ENCODE assay signal across 1 cellular context in genomic region chr5:139709587-139710369, GRCh38.
TF ChIP-seq lines count a peak whose summit lies in the region.

No MANE protein-coding gene starts in this region.

TF ChIP-seq in K562, 482 proteins besides CTCF, POLR2A, EP300 and RAD21 (continued from another document):
- TF ChIP-seq BRF2 (IDR thresholded peaks at IDR 0.05; ENCODE audit: borderline replicate concordance, insufficient read depth, insufficient read length) (no peak), NCOA2 (IDR thresholded peaks at IDR 0.05; ENCODE audit: partially characterized antibody in 2 of 2) (no peak), ZNF277 (CRISPR knock-in tag; IDR thresholded peaks at IDR 0.05; ENCODE audit: borderline replicate concordance) (no peak), ZBTB1 (CRISPR knock-in tag; IDR thresholded peaks at IDR 0.05; ENCODE audit: borderline replicate concordance, low read depth) (no peak), DACH1 (IDR thresholded peaks at IDR 0.05; ENCODE audit: partially characterized antibody) (peak; percentile 3), MCM7 (IDR thresholded peaks at IDR 0.05) (no peak), ZBTB11 (CRISPR knock-in tag; IDR thresholded peaks at IDR 0.05) (peak in 1 of 3 experiments; percentile 50; a peak in 1 of 6 replicates), FOXA3 (CRISPR knock-in tag; conservative IDR thresholded peaks at IDR 0.05 in 1 of 2, IDR thresholded peaks at IDR 0.05 in 1 of 2) (no peak), THAP7 (CRISPR knock-in tag; IDR thresholded peaks at IDR 0.05) (no peak), HNRNPH1 (optimal IDR thresholded peaks at IDR 0.05; ENCODE audit: low read depth, low read length) (no peak), RERE (CRISPR knock-in tag; IDR thresholded peaks at IDR 0.05; ENCODE audit: borderline replicate concordance) (no peak), ZNF398 (CRISPR knock-in tag; IDR thresholded peaks at IDR 0.05) (no peak), CREBBP (IDR thresholded peaks at IDR 0.05; ENCODE audit: low read depth, low read length) (no peak), CHD2 (IDR thresholded peaks at IDR 0.05; ENCODE audit: low read depth, low read length) (no peak), ZNF717 (CRISPR knock-in tag; IDR thresholded peaks at IDR 0.05) (no peak), ZFP1 (CRISPR knock-in tag; IDR thresholded peaks at IDR 0.05) (no peak), GATAD2B (IDR thresholded peaks at IDR 0.05; ENCODE audit: borderline replicate concordance) (0 out of 2 replicates have a peak, but pooled peaks have one; percentile 8), ESRRB (CRISPR knock-in tag; IDR thresholded peaks at IDR 0.05; ENCODE audit: borderline replicate concordance) (no peak), PPARD (CRISPR knock-in tag; IDR thresholded peaks at IDR 0.05) (no peak), GTF2E2 (tag; IDR thresholded peaks at IDR 0.05) (peak; percentile 19; the same call in 1 of the 2 replicates), ARID3A (IDR thresholded peaks at IDR 0.05; ENCODE audit: borderline replicate concordance, low read depth, low read length) (no peak), VEZF1 (CRISPR knock-in tag; IDR thresholded peaks at IDR 0.05) (peak; percentile 9), ZBTB7A (IDR thresholded peaks at IDR 0.05; ENCODE audit: borderline replicate concordance, control insufficient read depth, low read depth, low read length) (peak; percentile 62; the same call in 1 of the 2 replicates), BRD9 (IDR thresholded peaks at IDR 0.05; ENCODE audit: low read depth, partially characterized antibody) (no peak), ID3 (CRISPR knock-in tag; IDR thresholded peaks at IDR 0.05) (no peak), ID3 (tag; IDR thresholded peaks at IDR 0.05) (no peak), JUND (IDR thresholded peaks at IDR 0.05; ENCODE audit: borderline replicate concordance, low read depth, low read length) (no peak), JUND (tag; IDR thresholded peaks at IDR 0.05; ENCODE audit: borderline replicate concordance, low read depth, low read length) (no peak), TBL1XR1 (IDR thresholded peaks at IDR 0.05; ENCODE audit: low read length in 2 of 2) (no peak), HCFC1 (IDR thresholded peaks at IDR 0.05; ENCODE audit: low read depth, low read length) (no peak), HDAC3 (IDR thresholded peaks at IDR 0.05; ENCODE audit: borderline replicate concordance, partially characterized antibody) (no peak), ARID1B (IDR thresholded peaks at IDR 0.05) (peak; percentile 5; the same call in 1 of the 2 replicates), E2F6 (IDR thresholded peaks at IDR 0.05; ENCODE audit: borderline replicate concordance in 1 of 2, extremely low read depth in 1 of 2, insufficient read depth in 1 of 2, insufficient read length in 1 of 2, low read depth in 1 of 2, low read length in 1 of 2, poor library complexity in 1 of 2, severe bottlenecking in 1 of 2) (peak in 1 of 2 experiments; percentile 52), IRF9 (tag; IDR thresholded peaks at IDR 0.05) (no peak)
